1 cellular context compared by ENCODE assay signal in genomic region chr12:64088431-64089349, GRCh38.
TF ChIP-seq lines count a peak whose summit lies in the region.

No MANE protein-coding gene starts in this region.

TF ChIP-seq in HEK293, 187 proteins besides CTCF, POLR2A, EP300 and RAD21 (continued from another document):
- TF ChIP-seq ZNF148 (tag by site-specific recombination; IDR thresholded peaks at IDR 0.05; ENCODE audit: borderline replicate concordance) (no peak), PRDM1 (tag by site-specific recombination; IDR thresholded peaks at IDR 0.05) (0 out of 2 replicates have a peak, but pooled peaks have one; percentile 43)
